Comparison of ENCODE assay signal across 20 cellular contexts in the genomic region with DNA sequence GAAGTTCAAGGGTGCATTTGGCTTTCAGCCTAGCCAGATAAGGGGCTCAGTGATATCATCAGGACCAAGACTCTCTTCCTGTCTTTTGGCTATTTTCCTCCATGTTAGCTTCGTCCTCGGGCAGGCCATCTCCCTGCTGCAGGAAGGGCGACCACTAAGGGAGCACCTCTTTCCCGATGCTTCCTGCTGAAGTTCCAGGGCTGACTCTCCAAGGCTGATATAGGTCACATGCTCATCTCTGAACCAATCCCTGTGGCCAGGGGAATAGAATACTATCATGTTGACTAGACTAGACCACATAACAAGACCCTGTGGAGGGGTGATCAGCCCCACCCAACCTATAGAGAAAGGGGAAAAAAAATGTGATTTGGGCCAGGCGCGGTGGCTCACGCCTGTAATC.
"Had no signal": no experiment of that assay in that cellular context is flagged by ENCODE, and none has a peak within 500 bp of the region (broad histone marks: within the 10 kb centered on the region; RNA-seq: fewer than 3 reads in every experiment).

No MANE protein-coding gene starts in this region.

- H3K4me3 Mint-ChIP-seq: activated CD8-positive, alpha-beta T cell treated with anti-CD3 and anti-CD28 coated beads for 36 hours; activated naive CD8-positive, alpha-beta T cell; natural killer cell treated with Interleukin-12 subunit alpha and Interleukin-12 subunit beta and Interleukin-15 and Interleukin-18, amount 100 ng/mL, for 72 hours had no signal

- H3K36me3 Mint-ChIP-seq: activated naive CD8-positive, alpha-beta T cell; natural killer cell treated with Interleukin-12 subunit alpha and Interleukin-12 subunit beta and Interleukin-15 and Interleukin-18, amount 100 ng/mL, for 72 hours had no signal

- ATAC-seq: activated CD8-positive, alpha-beta T cell treated with anti-CD3 and anti-CD28 coated beads for 36 hours; natural killer cell treated with Interleukin-12 subunit alpha and Interleukin-12 subunit beta and Interleukin-15 and Interleukin-18, amount 100 ng/mL, for 72 hours had no signal

- H3K9me3 ChIP-seq: esophagus squamous epithelium had no signal

- H3K36me3 ChIP-seq: esophagus squamous epithelium had no signal

- H3K9me3 Mint-ChIP-seq: activated CD8-positive, alpha-beta T cell treated with anti-CD3 and anti-CD28 coated beads for 36 hours; natural killer cell treated with Interleukin-12 subunit alpha and Interleukin-12 subunit beta and Interleukin-15 and Interleukin-18, amount 100 ng/mL, for 72 hours had no signal

- H3K27ac Mint-ChIP-seq: activated CD8-positive, alpha-beta T cell treated with anti-CD3 and anti-CD28 coated beads for 36 hours; activated naive CD8-positive, alpha-beta T cell; natural killer cell treated with Interleukin-12 subunit alpha and Interleukin-12 subunit beta and Interleukin-15 and Interleukin-18, amount 100 ng/mL, for 72 hours had no signal

- H3K27ac ChIP-seq: coronary artery, esophagus squamous epithelium had no signal

- DNase-seq: activated CD4-positive, alpha-beta T cell treated with anti-CD3 and anti-CD28 coated beads for 4 hours; activated CD8-positive, alpha-beta memory T cell treated with anti-CD3 and anti-CD28 coated beads, Interleukin-2, amount 50 U/mL, for 4 hours; activated CD8-positive, alpha-beta T cell treated with anti-CD3 and anti-CD28 coated beads for 36 hours; activated gamma-delta T cell; activated T-cell treated with anti-CD3 and anti-CD28 coated beads, Interleukin-2, amount 50 U/mL, for 48 hours; amniotic stem cell; caudate nucleus; effector CD4-positive, alpha-beta T cell; esophagus squamous epithelium; hippocampal formation; mesenchymal stem cell; retina; stimulated activated CD4-positive, alpha-beta T cell treated with anti-CD3 and anti-CD28 coated beads, Interleukin-15, amount 100 ng/mL, for 24 hours; stimulated activated CD4-positive, alpha-beta T cell treated with anti-CD3 and anti-CD28 coated beads, Interleukin-4, amount 100 ng/mL, for 24 hours; stimulated activated naive CD4-positive, alpha-beta T cell; substantia nigra; trophoblast cell had no signal

- H3K27me3 Mint-ChIP-seq: activated naive CD8-positive, alpha-beta T cell had no signal

- H3K4me3 ChIP-seq: coronary artery, esophagus squamous epithelium had no signal
